ENCODE assay signal across 10 cellular contexts in genomic region chr6:154258064-154258757, GRCh38.
DNase-seq lines count a peak whose midpoint lies in the region; ATAC-seq and TF ChIP-seq lines count a peak whose summit lies in the region.
"Had no signal": no experiment of that assay in that cellular context is flagged by ENCODE, and none has a peak within 500 bp of the region (broad histone marks: within the 10 kb centered on the region; RNA-seq: fewer than 3 reads in every experiment).

No MANE protein-coding gene starts in this region.

- H2AFZ ChIP-seq in H9 (ENCODE audit: low read length) = no peak overlapping the region

- H3K27ac ChIP-seq in H9 (ENCODE audit: insufficient read length, low read depth, low read length) = no peak overlapping the region
- H3K27ac ChIP-seq in ovary = no peak overlapping the region

- no peaks in the 10 kb centered on the region for H3K36me3 Mint-ChIP-seq in activated B cell treated with CpG ODN at 0.5 μM for 24 hours (ENCODE audit: low read depth)
- H3K36me3 Mint-ChIP-seq in H9 (ENCODE audit: insufficient read depth in 1 of 3, low read depth in 3 of 3) = peaks cover 0 to 6% (median 2%) of the 10 kb centered on the region in 3 experiments; a peak in 4 of 7 replicates

- no peak overlapping the region for H3T11ph ChIP-seq in H9 (ENCODE audit: low read length)

- H3K4me1 Mint-ChIP-seq in activated B cell treated with CpG ODN at 0.5 μM for 24 hours = peaks cover 24% of the 10 kb centered on the region
- H3K4me1 Mint-ChIP-seq in H9 = no peaks in the 10 kb centered on the region

- no peaks in the 10 kb centered on the region for H3K36me3 ChIP-seq in ovary

- in situ Hi-C loops in ACHN (cut with HindIII; ENCODE audit: low pct_ligation_motif_present, low pct_unique_long_range_greater_than_20kb, low sequenced_read_pairs) = no loop called here

- POLR2A ChIA-PET in GM10248 (lab: Yijun Ruan, JAX) (no interaction called here), activated B cell treated with CpG ODN at 0.5 μM for 24 hours (lab: Charles Lee) (no interaction called here)

- CTCF ChIA-PET in GM10248 (lab: Yijun Ruan, JAX) (interaction anchor here (0.8 to 3.1 kb wide), 3 partner anchors 10 to 17 kb away, joined by 3 to 11 read pairs (median 4); no protein-coding TSS in a partner anchor), activated B cell treated with CpG ODN at 0.5 μM for 24 hours (lab: Charles Lee) (no interaction called here)

- H3K4ac ChIP-seq in H9 (ENCODE audit: low read depth, low read length) = no peak overlapping the region

- H3K27me3 Mint-ChIP-seq in activated B cell treated with CpG ODN at 0.5 μM for 24 hours (peaks cover 8% of the 10 kb centered on the region), H9 (ENCODE audit: low read depth) (no peaks in the 10 kb centered on the region)

- H2AK5ac ChIP-seq in H9 (ENCODE audit: insufficient read length, low read length) = no peak overlapping the region

- H3K27me3 ChIP-seq in H9 (ENCODE audit: insufficient read depth, low read length) (no peaks in the 10 kb centered on the region), ovary (no peaks in the 10 kb centered on the region)

- no peak overlapping the region for H2BK120ac ChIP-seq in H9 (ENCODE audit: low read depth, low read length, poor library complexity, severe bottlenecking)

- DNase-seq in GM10248 (ENCODE audit: extremely low spot score) (peak; percentile 27), activated B cell treated with CpG ODN at 0.5 μM for 24 hours (no peak), H9 (no peak), NCI-H2081 treated with DMSO at 0.1 percent for 48 hours (lab: John Stamatoyannopoulos, UW) (no peak), ovary (no peak), ACHN (no peak)
- DNase-seq: naive B cell, NCI-H1105 had no signal

- H3K9ac ChIP-seq in H9 (ENCODE audit: extremely low read depth, insufficient read length, low read length) = no peak overlapping the region

- no peak overlapping the region for H3K4me3 ChIP-seq in ovary

- no peak overlapping the region for H3K23ac ChIP-seq in H9 (ENCODE audit: insufficient read length, low read depth, low read length)

- H4K5ac ChIP-seq in H9 (ENCODE audit: insufficient read length, low read depth, low read length) = no peak overlapping the region

- H3K14ac ChIP-seq in H9 (ENCODE audit: insufficient read depth, low read length) = no peak overlapping the region

- no peaks in the 10 kb centered on the region for H3K9me3 ChIP-seq in H9 (ENCODE audit: control insufficient read depth, low read depth, low read length)
- no peaks in the 10 kb centered on the region for H3K9me3 ChIP-seq in ovary

- H3K56ac ChIP-seq in H9 (ENCODE audit: insufficient read length, low read depth, low read length) = no peak overlapping the region

- H2BK12ac ChIP-seq in H9 (ENCODE audit: insufficient read length, low read depth, low read length) = no peak overlapping the region

- H2BK15ac ChIP-seq in H9 (ENCODE audit: low read depth, low read length) = no peak overlapping the region

- H3K23me2 ChIP-seq in H9 (ENCODE audit: insufficient read length, low read depth, low read length, poor library complexity, severe bottlenecking) = no peaks in the 10 kb centered on the region

- intact Hi-C loops in activated B cell treated with CpG ODN at 0.5 μM for 24 hours (cut with micrococcal nuclease) = no loop called here
- intact Hi-C loops in ovary (cut with DNase I) = no loop called here

- H4K20me1 ChIP-seq in H9 (ENCODE audit: control insufficient read depth, insufficient read depth, insufficient read length) = no peaks in the 10 kb centered on the region

- no peak overlapping the region for H4K8ac ChIP-seq in H9 (replicated peaks; ENCODE audit: insufficient read length, low read depth, low read length)

- no peak overlapping the region for H2BK5ac ChIP-seq in H9 (ENCODE audit: insufficient read length, low read length)

- ATAC-seq in GM19468 (IDR thresholded peaks at IDR 0.05; ENCODE audit: extremely low read depth, unreplicated experiment) (peak; percentile 57), HG03139 (IDR thresholded peaks at IDR 0.05; ENCODE audit: unreplicated experiment) (peak; percentile 74), activated B cell treated with CpG ODN at 0.5 μM for 24 hours (ENCODE audit: low read depth) (peak; percentile 49)

- TF ChIP-seq CTCF in GM10248 (IDR thresholded peaks at IDR 0.05; ENCODE audit: control extremely low read depth, extremely low read depth, low read depth, missing control alignments) (no peak), activated B cell treated with CpG ODN at 0.5 μM for 24 hours (IDR thresholded peaks at IDR 0.05) (no peak), H9 (conservative IDR thresholded peaks at IDR 0.05) (no peak), ovary (IDR thresholded peaks at IDR 0.05) (no peak)

- H3K4me1 ChIP-seq in H9 (ENCODE audit: insufficient read depth, low read length) (no peaks in the 10 kb centered on the region), ovary (ENCODE audit: insufficient read depth) (no peaks in the 10 kb centered on the region)

- no peak for TF ChIP-seq EP300 in ovary (IDR thresholded peaks at IDR 0.05)

- no CpG with 5 or more reads among the region's 4 CpGs for WGBS in H9 (ENCODE audit: extremely low coverage, insufficient read length, low lambda C conversion rate)
- WGBS in ovary, 3 donors = 85 to 98% (median 90%) methylated on average over 4 of the region's 4 CpGs

- no peaks in the 10 kb centered on the region for H3K79me1 ChIP-seq in H9 (ENCODE audit: insufficient read depth, low read depth, low read length, poor library complexity, severe bottlenecking)

- peak overlapping the region; percentile 3 for H3K4me3 Mint-ChIP-seq in activated B cell treated with CpG ODN at 0.5 μM for 24 hours
- no peak overlapping the region for H3K4me3 Mint-ChIP-seq in H9

- TF ChIP-seq POLR2A in ovary (IDR thresholded peaks at IDR 0.05) = no peak

- no peak overlapping the region for H3K27ac Mint-ChIP-seq in activated B cell treated with CpG ODN at 0.5 μM for 24 hours
- no peak overlapping the region for H3K27ac Mint-ChIP-seq in H9

- no peak overlapping the region for H3K4me2 ChIP-seq in H9 (ENCODE audit: insufficient read depth, insufficient read length, low read length)

- no peak overlapping the region for H3K18ac ChIP-seq in H9 (ENCODE audit: insufficient read length, low read depth, low read length)

- no peak overlapping the region for H4K91ac ChIP-seq in H9 (ENCODE audit: insufficient read length, low read depth, low read length)

- no peak overlapping the region for H2BK20ac ChIP-seq in H9 (ENCODE audit: low read depth, low read length, poor library complexity, severe bottlenecking)

- H3K9me3 Mint-ChIP-seq in activated B cell treated with CpG ODN at 0.5 μM for 24 hours (peaks cover 15% of the 10 kb centered on the region), H9 (peaks cover 2 to 7% of the 10 kb centered on the region in 2 experiments; a peak in 3 of 5 replicates)

- no peaks in the 10 kb centered on the region for H3K79me2 ChIP-seq in H9 (ENCODE audit: insufficient read depth, low read length)
